8 cellular contexts compared by ENCODE assay signal in genomic region chr5:61334224-61335196, GRCh38. TPM values are rescaled to one million over a fixed set of nuclear protein-coding genes. Genes with fewer than 3 reads are reported as not detected.
DNase-seq lines count a peak whose midpoint lies in the region; ATAC-seq, FAIRE-seq and TF ChIP-seq lines count a peak whose summit lies in the region.

No MANE protein-coding gene starts in this region.

- TSS peak; percentile 53 for BruUV-seq in HepG2 (replicated peaks; lab: Mats Ljungman, UMichigan)

- peak in 1 of 2 donors; percentile 81 for DNase-seq in cardiac muscle cell (ENCODE audit: low read depth in 1 of 2, low spot score in 1 of 2)
- no peak for DNase-seq in Right ventricle myocardium superior
- DNase-seq in astrocyte of the hippocampus (ENCODE audit: low read depth, low spot score) = peak; percentile 87
- no peak for DNase-seq in HepG2 (ENCODE audit: low spot score)
- no peak for DNase-seq in testis
- no peak for DNase-seq in HT-29 (ENCODE audit: low spot score)
- DNase-seq in stimulated activated CD4-positive, alpha-beta T cell treated with anti-CD3 and anti-CD28 coated beads, Interleukin-15, amount 100 ng/mL, for 24 hours = no peak
- no peak for DNase-seq in HK-2 (ENCODE audit: unreplicated experiment)

- H3K36me3 ChIP-seq in cardiac muscle cell (no peaks in the 10 kb centered on the region), HepG2 (replicated peaks in 1 of 2; ENCODE audit: control insufficient read depth in 1 of 2, insufficient read depth in 2 of 2, low read length in 2 of 2) (no peaks in the 10 kb centered on the region), testis (ENCODE audit: low read depth, missing control alignments) (no peaks in the 10 kb centered on the region)

- intact Hi-C loops in Right ventricle myocardium superior (cut with DNase I) (loop anchor here (5.0 kb wide), 3 partner anchors 73 to 293 kb away; partner anchors contain the start of gene SMIM15), HepG2 (cut with micrococcal nuclease; ENCODE audit: unreplicated experiment) (loop anchor here (5.0 to 10.0 kb wide), 2 partner anchors 280 to 323 kb away; no protein-coding TSS in a partner anchor), testis (cut with DNase I; ENCODE audit: low total_unique reads) (loop anchor here (10.0 kb wide), 1 partner anchor 290 kb away; no protein-coding TSS in a partner anchor)

- peak overlapping the region; percentile 62 for H3K4me2 ChIP-seq in HepG2 (ENCODE audit: low read depth, low read length)

- POLR2A ChIA-PET in HepG2 (lab: Yijun Ruan, JAX) = no interaction called here

- TF ChIP-seq CTCF in cardiac muscle cell (IDR thresholded peaks at IDR 0.05; ENCODE audit: low read depth, low read length) = no peak
- no peak for TF ChIP-seq CTCF in HepG2 (CRISPR knock-in tag; IDR thresholded peaks at IDR 0.05)
- TF ChIP-seq CTCF in testis (IDR thresholded peaks at IDR 0.05) = no peak

- TF ChIP-seq EP300 in HepG2 (IDR thresholded peaks at IDR 0.05; ENCODE audit: low read depth in 2 of 2, low read length in 2 of 2) (no peak), HepG2 (CRISPR knock-in tag; IDR thresholded peaks at IDR 0.05; ENCODE audit: borderline replicate concordance) (no peak)

- no peaks in the 10 kb centered on the region for H3K27me3 ChIP-seq in cardiac muscle cell
- H3K27me3 ChIP-seq in HepG2 (ENCODE audit: control insufficient read depth in 1 of 2, insufficient read depth in 2 of 2, low read length in 2 of 2) = peaks cover 0 to 15% of the 10 kb centered on the region in 2 experiments; a peak in 3 of 5 replicates
- no peaks in the 10 kb centered on the region for H3K27me3 ChIP-seq in testis

- H3K9ac ChIP-seq in HepG2 (ENCODE audit: insufficient read depth, low read depth, low read length) = peak overlapping the region; percentile 60; the same call in 1 of the 2 replicates

- peaks cover 12% of the 10 kb centered on the region; the same call in 1 of the 2 replicates for H4K20me1 ChIP-seq in HepG2 (ENCODE audit: insufficient read depth, low read length)

- TF ChIP-seq POLR2A in HepG2 (IDR thresholded peaks at IDR 0.05; ENCODE audit: insufficient read depth in 1 of 2, low read depth in 2 of 2, low read length in 2 of 2) (no peak), testis (IDR thresholded peaks at IDR 0.05) (no peak)

- no peak overlapping the region for H3K27ac ChIP-seq in cardiac muscle cell
- H3K27ac ChIP-seq in HepG2 (ENCODE audit: extremely low read length, insufficient read depth, low read length) = no peak overlapping the region
- peak overlapping the region in 1 of 2 donors; percentile 86 for H3K27ac ChIP-seq in testis

- H3K79me2 ChIP-seq in HepG2 (ENCODE audit: insufficient read depth, low read length) = peaks cover 6% of the 10 kb centered on the region

- no peaks in the 10 kb centered on the region for H3K9me3 ChIP-seq in cardiac muscle cell (ENCODE audit: low read depth)
- H3K9me3 ChIP-seq in HepG2 (ENCODE audit: low read length) = no peaks in the 10 kb centered on the region
- no peaks in the 10 kb centered on the region for H3K9me3 ChIP-seq in testis

- 61% methylated on average over 12 of the region's 12 CpGs for WGBS in HepG2 (ENCODE audit: low lambda C conversion rate)
- WGBS in testis, 2 donors = 36 to 40% methylated on average over 12 of the region's 12 CpGs

- CTCF ChIA-PET in HepG2 (lab: Yijun Ruan, JAX; ENCODE audit: low intra/inter-chr PET ratio, low total read pairs) = no interaction called here

- no peak overlapping the region for H2AFZ ChIP-seq in HepG2 (ENCODE audit: low read length)

- peaks cover 20% of the 10 kb centered on the region for H3K4me1 ChIP-seq in cardiac muscle cell (ENCODE audit: low read depth)
- peaks cover 28% of the 10 kb centered on the region for H3K4me1 ChIP-seq in HepG2 (ENCODE audit: insufficient read depth, low read length)
- H3K4me1 ChIP-seq in testis = peaks cover 9% of the 10 kb centered on the region

- no peak for TF ChIP-seq RAD21 in HepG2 (CRISPR knock-in tag; IDR thresholded peaks at IDR 0.05)

- H3K4me3 ChIP-seq in cardiac muscle cell (peak overlapping the region; percentile 99), HepG2 (replicated peaks in 1 of 3; ENCODE audit: insufficient read depth in 1 of 3, low read depth in 2 of 3, low read length in 3 of 3) (peak overlapping the region; percentile 66 to 82 (median 73)), testis (peak overlapping the region; percentile 89 to 93)

- no peak for FAIRE-seq in HepG2 (lab: Jason Lieb, UNC)

- ATAC-seq in Right ventricle myocardium superior (ENCODE audit: poor library complexity) (no peak), HepG2 (no peak)

- in situ Hi-C loops in HepG2 (cut with HindIII; ENCODE audit: extremely low pct_ligation_motif_present, low pct_unique_long_range_greater_than_20kb) = no loop called here

TF ChIP-seq in HepG2, 621 proteins besides CTCF, POLR2A, EP300 and RAD21:
- TF ChIP-seq CBX2 (IDR thresholded peaks at IDR 0.05; ENCODE audit: low read depth, low read length) (peak; percentile 78; the same call in 1 of the 2 replicates), CBX2 (CRISPR knock-in tag; IDR thresholded peaks at IDR 0.05; ENCODE audit: low read depth) (no peak), REXO4 (CRISPR knock-in tag; IDR thresholded peaks at IDR 0.05; ENCODE audit: borderline replicate concordance) (no peak), GATA4 (IDR thresholded peaks at IDR 0.05; ENCODE audit: borderline replicate concordance, low read depth) (no peak), ZNF3 (CRISPR knock-in tag; IDR thresholded peaks at IDR 0.05) (no peak)

RNA-seq across cellular contexts. Expression of gene ZSWIM6, which starts 2.5 kb away (rescaled TPM):
- total RNA-seq in cardiac muscle cell = 7.8 and 8.3 TPM in 2 replicates
- polyA plus RNA-seq in cardiac muscle cell = 3.4 and 8.3 TPM in 2 replicates
- total RNA-seq in Right ventricle myocardium superior = 6.6 TPM
- 0.82 and 0.83 TPM in 2 replicates for total RNA-seq in HepG2 (2016; rRNA removed; fragmentation: Illumina TruSeq; extraction: Trizol)
- total RNA-seq in HepG2 (2016; cell fraction: cytosol; rRNA removed; fragmentation: Illumina TruSeq; extraction: Trizol; ENCODE audit: low read depth) = 0.91 and 0.97 TPM in 2 replicates
- total RNA-seq in HepG2 (2016; cell fraction: insoluble cytoplasmic fraction; rRNA removed; fragmentation: Illumina TruSeq; extraction: Trizol) = 0.68 and 0.89 TPM in 2 replicates
- 0.43 and 0.45 TPM in 2 replicates for total RNA-seq in HepG2 (2016; cell fraction: membrane; rRNA removed; fragmentation: Illumina TruSeq; extraction: Trizol)
- total RNA-seq in HepG2 (2016; cell fraction: nucleus; rRNA removed; fragmentation: Illumina TruSeq; extraction: Trizol) = 1.5 and 1.8 TPM in 2 replicates
- polyA plus RNA-seq in HepG2 (2011; rRNA removed) = 1.9 and 2.6 TPM in 2 replicates
- polyA plus RNA-seq in HepG2 (2011; cell fraction: cytosol; rRNA removed) = 1.2 and 1.5 TPM in 2 replicates
- polyA plus RNA-seq in HepG2 (2011; cell fraction: nucleus; rRNA removed) = 4.2 and 4.3 TPM in 2 replicates
- 1.3 and 1.7 TPM in 2 replicates for polyA plus RNA-seq in HepG2 (2012)
- 0.05 TPM in 1 of 2 replicates, not detected in the other for polyA plus RNA-seq in HepG2 (2016; cell fraction: cytosol; fragmentation: Illumina TruSeq; extraction: Trizol; ENCODE audit: low read depth)
- polyA plus RNA-seq in HepG2 (2016; cell fraction: insoluble cytoplasmic fraction; fragmentation: Illumina TruSeq; extraction: Trizol; ENCODE audit: low read depth) = 0.93 and 1.0 TPM in 2 replicates
- 0.13 and 0.15 TPM in 2 replicates for polyA plus RNA-seq in HepG2 (2016; cell fraction: membrane; fragmentation: Illumina TruSeq; extraction: Trizol; ENCODE audit: low read depth)
- 3.2 and 3.3 TPM in 2 replicates for polyA plus RNA-seq in HepG2 (2016; cell fraction: nucleus; fragmentation: Illumina TruSeq; extraction: Trizol; ENCODE audit: insufficient read depth, low read depth)
- polyA minus RNA-seq in HepG2 (2011; rRNA and poly(A)+ RNA removed; ENCODE audit: low replicate concordance) = 6.2 and 32.4 TPM in 2 replicates
- 2.8 and 3.3 TPM in 2 replicates for polyA minus RNA-seq in HepG2 (2011; cell fraction: cytosol; rRNA and poly(A)+ RNA removed)
- 5.5 and 7.1 TPM in 2 replicates for polyA minus RNA-seq in HepG2 (2011; cell fraction: nucleus; rRNA and poly(A)+ RNA removed)
- 10 to 100 TPM; 16.5 to 18.0 TPM for total RNA-seq in testis
- polyA plus RNA-seq in testis (ENCODE audit: insufficient read depth, low read depth, low replicate concordance) = 14.6 TPM
- 3.0 and 3.2 TPM in 2 replicates for total RNA-seq in HT-29 (2014; rRNA removed; shearing (Covaris generic))
